Comparison of ENCODE assay signal across 9 cellular contexts in genomic region chr19:45598267-45599011, GRCh38. TPM values are rescaled to one million over a fixed set of nuclear protein-coding genes. Genes with fewer than 3 reads are reported as not detected.
A peak's percentile ranks its signal among the peaks of the same experiment; 100 is the strongest.
DNase-seq lines count a peak whose midpoint lies in the region; ATAC-seq and TF ChIP-seq lines count a peak whose summit lies in the region.
"Had no signal": no experiment of that assay in that cellular context is flagged by ENCODE, and none has a peak within 500 bp of the region (broad histone marks: within the 10 kb centered on the region; RNA-seq: fewer than 3 reads in every experiment).

No MANE protein-coding gene starts in this region.

- in situ Hi-C loops in brain microvascular endothelial cell (cut with HindIII; ENCODE audit: low pct_ligation_motif_present, low sequenced_read_pairs), result no loop called here

- H3K4me3 Mint-ChIP-seq in naive thymus-derived CD8-positive, alpha-beta T cell, result peak overlapping the region; percentile 0 to 60 (median 50)
- H3K4me3 Mint-ChIP-seq in activated naive CD4-positive, alpha-beta T cell treated with anti-CD3 and anti-CD28 coated beads, Interleukin-2, amount 10 ng/mL, durations not matched to agents 7 days and 5 days, result no peak overlapping the region

- DNase-seq in BE2C, result no peak
- DNase-seq in brain microvascular endothelial cell, result no peak
- no peak for DNase-seq in naive thymus-derived CD8-positive, alpha-beta T cell
- no peak for DNase-seq in NCI-H1105 (lab: John Stamatoyannopoulos, UW)
- DNase-seq in GM19238 (ENCODE audit: insufficient read length, low spot score), result no peak
- DNase-seq in mucosa of gallbladder (ENCODE audit: low spot score), result no peak
- no peak for DNase-seq in activated naive CD4-positive, alpha-beta T cell treated with anti-CD3 and anti-CD28 coated beads, Interleukin-2, amount 10 ng/mL, durations not matched to agents 7 days and 5 days

- H3K27me3 ChIP-seq in BE2C, result peaks cover 46% of the 10 kb centered on the region
- H3K27me3 ChIP-seq in HUES6 (ENCODE audit: control insufficient read depth, insufficient read depth, low read length), result peaks cover 55% of the 10 kb centered on the region
- H3K27me3 ChIP-seq in brain microvascular endothelial cell (replicated peaks), result peaks cover 19% of the 10 kb centered on the region

- H3K9ac ChIP-seq in HUES6 (ENCODE audit: low read length), result peak overlapping the region; percentile 10
- H3K9ac ChIP-seq: KMS-11 had no signal

- peaks cover 42 to 88% (median 66%) of the 10 kb centered on the region in 5 donors for H3K27me3 Mint-ChIP-seq in naive thymus-derived CD8-positive, alpha-beta T cell
- H3K27me3 Mint-ChIP-seq in activated naive CD4-positive, alpha-beta T cell treated with anti-CD3 and anti-CD28 coated beads, Interleukin-2, amount 10 ng/mL, durations not matched to agents 7 days and 5 days, result peaks cover 94% of the 10 kb centered on the region

- H3K36me3 Mint-ChIP-seq in naive thymus-derived CD8-positive, alpha-beta T cell, result peaks cover 0 to 6% (median 5%) of the 10 kb centered on the region in 3 donors
- peaks cover 4% of the 10 kb centered on the region for H3K36me3 Mint-ChIP-seq in activated naive CD4-positive, alpha-beta T cell treated with anti-CD3 and anti-CD28 coated beads, Interleukin-2, amount 10 ng/mL, durations not matched to agents 7 days and 5 days

- H3K9me3 ChIP-seq in BE2C, result no peaks in the 10 kb centered on the region
- no peaks in the 10 kb centered on the region for H3K9me3 ChIP-seq in HUES6 (ENCODE audit: control insufficient read depth, insufficient read depth, low read depth, low read length)

- H3K4me1 Mint-ChIP-seq in naive thymus-derived CD8-positive, alpha-beta T cell, result peaks cover 26 to 52% (median 34%) of the 10 kb centered on the region in 4 donors
- peaks cover 27% of the 10 kb centered on the region for H3K4me1 Mint-ChIP-seq in activated naive CD4-positive, alpha-beta T cell treated with anti-CD3 and anti-CD28 coated beads, Interleukin-2, amount 10 ng/mL, durations not matched to agents 7 days and 5 days

- H3K4me3 ChIP-seq in BE2C (ENCODE audit: low read depth, low read length), result peak overlapping the region; percentile 15
- H3K4me3 ChIP-seq in HUES6 (ENCODE audit: low read depth, low read length), result peak overlapping the region; percentile 56
- H3K4me3 ChIP-seq in brain microvascular endothelial cell (ENCODE audit: low read depth, low read length), result peak overlapping the region; percentile 15

- peaks cover 0 to 2% (median 0%) of the 10 kb centered on the region in 9 donors for H3K9me3 Mint-ChIP-seq in naive thymus-derived CD8-positive, alpha-beta T cell
- no peaks in the 10 kb centered on the region for H3K9me3 Mint-ChIP-seq in activated naive CD4-positive, alpha-beta T cell treated with anti-CD3 and anti-CD28 coated beads, Interleukin-2, amount 10 ng/mL, durations not matched to agents 7 days and 5 days

- peak overlapping the region in 3 of 10 donors; percentile 14 to 47 (median 36) for H3K27ac Mint-ChIP-seq in naive thymus-derived CD8-positive, alpha-beta T cell
- H3K27ac Mint-ChIP-seq in activated naive CD4-positive, alpha-beta T cell treated with anti-CD3 and anti-CD28 coated beads, Interleukin-2, amount 10 ng/mL, durations not matched to agents 7 days and 5 days, result no peak overlapping the region

- TF ChIP-seq CTCF in BE2C (IDR thresholded peaks at IDR 0.05; ENCODE audit: low read depth, low read length) (no peak), brain microvascular endothelial cell (IDR thresholded peaks at IDR 0.05; ENCODE audit: low read depth, low read length, missing control alignments) (no peak)

- H3K27ac ChIP-seq in HUES6 (ENCODE audit: low read depth, low read length) (no peak overlapping the region), brain microvascular endothelial cell (no peak overlapping the region)
- H3K27ac ChIP-seq: KMS-11 had no signal

- POLR2A ChIA-PET in naive thymus-derived CD8-positive, alpha-beta T cell (lab: Charles Lee), result interaction anchor here (0.7 to 1.8 kb wide), 2 partner anchors 42 to 44 kb away, joined by 4 read pairs; no protein-coding TSS in a partner anchor

- CTCF ChIA-PET in activated naive CD4-positive, alpha-beta T cell treated with anti-CD3 and anti-CD28 coated beads, Interleukin-2, amount 10 ng/mL, durations not matched to agents 7 days and 5 days (lab: Charles Lee), result interaction anchor here (2.0 kb wide), 1 partner anchor 43 kb away, joined by 11 read pairs; no protein-coding TSS in a partner anchor

- H3K4me1 ChIP-seq in BE2C, result peaks cover 10% of the 10 kb centered on the region
- H3K4me1 ChIP-seq in HUES6 (ENCODE audit: control insufficient read depth, insufficient read depth, low read length), result peaks cover 35% of the 10 kb centered on the region

- H3K36me3 ChIP-seq in BE2C (no peaks in the 10 kb centered on the region), HUES6 (ENCODE audit: control insufficient read depth, insufficient read depth, low read length) (no peaks in the 10 kb centered on the region), brain microvascular endothelial cell (replicated peaks) (no peaks in the 10 kb centered on the region)

- peak; percentile 40 to 52 for ATAC-seq in naive thymus-derived CD8-positive, alpha-beta T cell

RNA-seq across cellular contexts. Expression of gene GPR4, which starts 3.6 kb away (rescaled TPM):
- polyA plus RNA-seq in BE2C (2012; ENCODE audit: insufficient read depth, insufficient read length, low read depth), result 8.6 TPM
- not detected for total RNA-seq in naive thymus-derived CD8-positive, alpha-beta T cell
- not detected for polyA plus RNA-seq in naive thymus-derived CD8-positive, alpha-beta T cell
- 2.2 TPM for total RNA-seq in mucosa of gallbladder

RNA-seq across cellular contexts. Expression of gene OPA3, which starts 13.8 kb away (rescaled TPM):
- 11.8 TPM for polyA plus RNA-seq in BE2C (2012; ENCODE audit: insufficient read depth, insufficient read length, low read depth)
- 10 to 100 TPM in 1 of 2 experiments, 1 to 10 TPM in 1; 8.8 to 10.6 TPM for total RNA-seq in naive thymus-derived CD8-positive, alpha-beta T cell
- 10 to 100 TPM in 2 of 3 donors, 1 to 10 TPM in 1; 7.5 to 25.3 (median 13.2) TPM for polyA plus RNA-seq in naive thymus-derived CD8-positive, alpha-beta T cell
- total RNA-seq in mucosa of gallbladder, result 11.5 TPM

RNA-seq across cellular contexts. Expression of gene EML2, which starts 40.8 kb away (rescaled TPM):
- polyA plus RNA-seq in BE2C (2012; ENCODE audit: insufficient read depth, insufficient read length, low read depth), result 25.9 TPM
- total RNA-seq in naive thymus-derived CD8-positive, alpha-beta T cell, result 10 to 100 TPM; 52.1 to 56.8 TPM
- polyA plus RNA-seq in naive thymus-derived CD8-positive, alpha-beta T cell, result 10 to 100 TPM in 2 of 3 donors, 1 to 10 TPM in 1; 8.8 to 17.8 (median 11.5) TPM
- total RNA-seq in mucosa of gallbladder, result 68.4 TPM
